In genomic region chr4:113627321-113627720, GRCh38 we compare ENCODE assay signal across 1 cellular context.
TF ChIP-seq lines count a peak whose summit lies in the region.

No MANE protein-coding gene starts in this region.

TF ChIP-seq in HEK293, 187 proteins besides CTCF, POLR2A, EP300 and RAD21 (continued from another document):
- TF ChIP-seq PRDM6 (tag by site-specific recombination; IDR thresholded peaks at IDR 0.05) (peak; percentile 52), ZNF843 (tag by site-specific recombination; IDR thresholded peaks at IDR 0.05) (peak; percentile 50; the same call in 1 of the 2 replicates), ZNF830 (tag by site-specific recombination; IDR thresholded peaks at IDR 0.05; ENCODE audit: low read depth) (no peak)
